Comparison of ENCODE assay signal across 15 cellular contexts in genomic region chr20:62696431-62696957, GRCh38. TPM values are rescaled to one million over a fixed set of nuclear protein-coding genes. Genes with fewer than 3 reads are reported as not detected.
"Had no signal": no experiment of that assay in that cellular context is flagged by ENCODE, and none has a peak within 500 bp of the region (broad histone marks: within the 10 kb centered on the region; RNA-seq: fewer than 3 reads in every experiment).

No MANE protein-coding gene starts in this region.

- H3K4me3 ChIP-seq: breast epithelium, thyroid gland had no signal

- H2AFZ ChIP-seq: parathyroid adenoma had no signal

- H3K79me2 ChIP-seq: parathyroid adenoma had no signal

- H3K27ac ChIP-seq: breast epithelium, parathyroid adenoma, thyroid gland had no signal

- H3K9ac ChIP-seq: parathyroid adenoma had no signal

- DNase-seq: activated CD4-positive, alpha-beta T cell treated with anti-CD3 and anti-CD28 coated beads, Interleukin-2, amount 10 ng/mL, durations not matched to agents 7 days and 5 days; activated naive CD4-positive, alpha-beta T cell; activated naive CD8-positive, alpha-beta T cell treated with anti-CD3 and anti-CD28 coated beads, Interleukin-2, amount 50 U/mL, for 24 hours; aorta; dorsolateral prefrontal cortex; left colon; mammary epithelial cell; naive B cell; stimulated activated CD4-positive, alpha-beta T cell treated with anti-CD3 and anti-CD28 coated beads, Interleukin-1b, Interleukin-23, amount 100 ng/mL, for 48 hours; T-helper 9 cell; thyroid gland had no signal

- H3K27me3 ChIP-seq: thyroid gland had no signal

- H3K4me3 Mint-ChIP-seq: activated CD4-positive, alpha-beta T cell treated with anti-CD3 and anti-CD28 coated beads, Interleukin-2, amount 10 ng/mL, durations not matched to agents 7 days and 5 days; activated naive CD8-positive, alpha-beta T cell treated with anti-CD3 and anti-CD28 coated beads, Interleukin-2, amount 50 U/mL, for 24 hours; naive B cell; stimulated activated effector memory CD8-positive, alpha-beta T cell treated with anti-CD3 and anti-CD28 coated beads, Interleukin-12 subunit alpha, Interleukin-12 subunit beta, amount 100 ng/mL, for 72 hours had no signal

- H3K27ac Mint-ChIP-seq: activated CD4-positive, alpha-beta T cell treated with anti-CD3 and anti-CD28 coated beads, Interleukin-2, amount 10 ng/mL, durations not matched to agents 7 days and 5 days; activated naive CD8-positive, alpha-beta T cell treated with anti-CD3 and anti-CD28 coated beads, Interleukin-2, amount 50 U/mL, for 24 hours; stimulated activated effector memory CD8-positive, alpha-beta T cell treated with anti-CD3 and anti-CD28 coated beads, Interleukin-12 subunit alpha, Interleukin-12 subunit beta, amount 100 ng/mL, for 72 hours had no signal

- H3K9me3 ChIP-seq: breast epithelium, thyroid gland had no signal

- ATAC-seq: activated naive CD8-positive, alpha-beta T cell treated with anti-CD3 and anti-CD28 coated beads, Interleukin-2, amount 50 U/mL, for 24 hours; esophagus mucosa; left colon; stimulated activated effector memory CD8-positive, alpha-beta T cell treated with anti-CD3 and anti-CD28 coated beads, Interleukin-12 subunit alpha, Interleukin-12 subunit beta, amount 100 ng/mL, for 72 hours had no signal

- H3K36me3 ChIP-seq: breast epithelium, thyroid gland had no signal

- H3K36me3 Mint-ChIP-seq: naive B cell; stimulated activated effector memory CD8-positive, alpha-beta T cell treated with anti-CD3 and anti-CD28 coated beads, Interleukin-12 subunit alpha, Interleukin-12 subunit beta, amount 100 ng/mL, for 72 hours had no signal

- H3K4me1 ChIP-seq: breast epithelium, parathyroid adenoma, thyroid gland had no signal

- H3K9me3 Mint-ChIP-seq: activated CD4-positive, alpha-beta T cell treated with anti-CD3 and anti-CD28 coated beads, Interleukin-2, amount 10 ng/mL, durations not matched to agents 7 days and 5 days; activated naive CD8-positive, alpha-beta T cell treated with anti-CD3 and anti-CD28 coated beads, Interleukin-2, amount 50 U/mL, for 24 hours; stimulated activated effector memory CD8-positive, alpha-beta T cell treated with anti-CD3 and anti-CD28 coated beads, Interleukin-12 subunit alpha, Interleukin-12 subunit beta, amount 100 ng/mL, for 72 hours had no signal

RNA-seq across cellular contexts. Expression of gene NTSR1, which starts 12.1 kb away (rescaled TPM):
- total RNA-seq: aorta, esophagus mucosa had no signal
- polyA plus RNA-seq: aorta had no signal
